ENCODE assay signal across 12 cellular contexts in the genomic region with DNA sequence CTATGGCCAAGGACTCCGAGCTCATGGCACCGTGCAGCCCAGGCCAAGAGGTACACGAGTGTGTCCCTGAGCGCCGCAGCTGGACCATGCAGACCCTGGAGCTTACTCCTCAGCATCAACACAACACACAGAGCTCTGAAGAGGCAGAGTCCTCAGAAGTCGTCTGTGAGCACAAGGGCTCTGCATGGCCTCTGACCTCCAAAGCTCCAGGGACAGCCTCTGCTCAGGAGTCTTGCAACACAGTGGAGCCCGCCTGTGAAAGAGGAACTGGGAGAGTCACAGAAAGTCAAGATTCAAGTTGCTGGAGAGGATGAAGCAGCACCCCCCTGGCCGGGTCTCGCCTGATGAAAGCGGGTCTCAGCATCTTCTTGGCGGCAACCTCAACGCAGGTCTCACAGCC. TPM values are rescaled to one million over a fixed set of nuclear protein-coding genes. Genes with fewer than 3 reads are reported as not detected.
A peak's percentile ranks its signal among the peaks of the same experiment; 100 is the strongest.
DNase-seq lines count a peak whose midpoint lies in the region; ATAC-seq and TF ChIP-seq lines count a peak whose summit lies in the region.
"Had no signal": no experiment of that assay in that cellular context is flagged by ENCODE, and none has a peak within 500 bp of the region (broad histone marks: within the 10 kb centered on the region; RNA-seq: fewer than 3 reads in every experiment).

No MANE protein-coding gene starts in this region.

- H3K4me3 ChIP-seq in adrenal gland (no peak overlapping the region), left lung (peak overlapping the region in 1 of 2 donors; percentile 92)
- H3K4me3 ChIP-seq: neural progenitor cell had no signal

- TF ChIP-seq CTCF in natural killer cell (IDR thresholded peaks at IDR 0.05) = no peak
- no peak for TF ChIP-seq CTCF in adrenal gland (IDR thresholded peaks at IDR 0.05)
- TF ChIP-seq CTCF in left lung (IDR thresholded peaks at IDR 0.05) = no peak
- TF ChIP-seq CTCF in progenitor cell of endocrine pancreas (IDR thresholded peaks at IDR 0.05; ENCODE audit: unreplicated experiment) = no peak

- no peaks in the 10 kb centered on the region for H3K27me3 Mint-ChIP-seq in natural killer cell treated with Interleukin-12 subunit alpha and Interleukin-12 subunit beta and Interleukin-15 and Interleukin-18, amount 100 ng/mL, for 72 hours
- H3K27me3 Mint-ChIP-seq in natural killer cell (ENCODE audit: low read depth in 2 of 2) (no peaks in the 10 kb centered on the region), progenitor cell of endocrine pancreas (peaks cover 9% of the 10 kb centered on the region)

- H3K36me3 Mint-ChIP-seq in natural killer cell treated with Interleukin-12 subunit alpha and Interleukin-12 subunit beta and Interleukin-15 and Interleukin-18, amount 100 ng/mL, for 72 hours = no peaks in the 10 kb centered on the region
- H3K36me3 Mint-ChIP-seq in natural killer cell = no peaks in the 10 kb centered on the region
- H3K36me3 Mint-ChIP-seq in progenitor cell of endocrine pancreas (ENCODE audit: insufficient read depth) = peaks cover 2% of the 10 kb centered on the region

- H3K36me3 ChIP-seq in adrenal gland (replicated peaks in 1 of 2) (peaks cover 0 to 20% of the 10 kb centered on the region in 2 donors), left lung (peaks cover 0 to 50% of the 10 kb centered on the region in 2 donors)
- H3K36me3 ChIP-seq: neural progenitor cell had no signal

- H3K27ac Mint-ChIP-seq in natural killer cell treated with Interleukin-12 subunit alpha and Interleukin-12 subunit beta and Interleukin-15 and Interleukin-18, amount 100 ng/mL, for 72 hours = no peak overlapping the region
- no peak overlapping the region for H3K27ac Mint-ChIP-seq in natural killer cell
- H3K27ac Mint-ChIP-seq in progenitor cell of endocrine pancreas = no peak overlapping the region
- H3K27ac Mint-ChIP-seq: neural progenitor cell had no signal

- H3K27me3 ChIP-seq in adrenal gland (no peaks in the 10 kb centered on the region), left lung (no peaks in the 10 kb centered on the region)

- H3K9me3 ChIP-seq in adrenal gland (replicated peaks in 1 of 3) = no peaks in the 10 kb centered on the region
- H3K9me3 ChIP-seq in left lung = no peaks in the 10 kb centered on the region

- no peaks in the 10 kb centered on the region for H3K9me3 Mint-ChIP-seq in natural killer cell treated with Interleukin-12 subunit alpha and Interleukin-12 subunit beta and Interleukin-15 and Interleukin-18, amount 100 ng/mL, for 72 hours
- no peaks in the 10 kb centered on the region for H3K9me3 Mint-ChIP-seq in natural killer cell
- H3K9me3 Mint-ChIP-seq in progenitor cell of endocrine pancreas (ENCODE audit: low read depth) = no peaks in the 10 kb centered on the region

- WGBS in adrenal gland, 4 donors = 70 to 80% (median 79%) methylated on average over 12 of the region's 12 CpGs

- ATAC-seq in natural killer cell treated with Interleukin-12 subunit alpha and Interleukin-12 subunit beta and Interleukin-15 and Interleukin-18, amount 100 ng/mL, for 72 hours = no peak
- ATAC-seq in natural killer cell (no peak), left lung (no peak), GM19463 (IDR thresholded peaks at IDR 0.05; ENCODE audit: unreplicated experiment) (no peak), HG03159 (IDR thresholded peaks at IDR 0.05; ENCODE audit: unreplicated experiment) (no peak), HG02759 (IDR thresholded peaks at IDR 0.05; ENCODE audit: unreplicated experiment) (no peak)
- ATAC-seq: PC-3 had no signal

- H3K27ac ChIP-seq in adrenal gland = no peak overlapping the region
- peak overlapping the region in 1 of 2 donors; percentile 53 for H3K27ac ChIP-seq in left lung
- H3K27ac ChIP-seq: neural progenitor cell had no signal

- DNase-seq in natural killer cell treated with Interleukin-12 subunit alpha and Interleukin-12 subunit beta and Interleukin-15 and Interleukin-18, amount 100 ng/mL, for 72 hours (ENCODE audit: low spot score) = peak; percentile 52
- DNase-seq in natural killer cell (no peak), adrenal gland (peak in 6 of 7 donors; percentile 38 to 73 (median 62)), left lung (peak; percentile 79 to 83), progenitor cell of endocrine pancreas (ENCODE audit: low spot score, unreplicated experiment) (no peak)
- DNase-seq: activated T-cell treated with anti-CD3 and anti-CD28 coated beads, Interleukin-2, amount 50 U/mL, for 1 hour; NCI-H187 treated with DMSO at 0.1 percent for 48 hours; PC-3 had no signal

- intact Hi-C loops in natural killer cell (cut with micrococcal nuclease) = no loop called here
- intact Hi-C loops in adrenal gland (cut with DNase I) = no loop called here
- intact Hi-C loops in left lung (cut with DNase I) = no loop called here

- peaks cover 25 to 41% of the 10 kb centered on the region in 2 donors for H3K4me1 Mint-ChIP-seq in natural killer cell treated with Interleukin-12 subunit alpha and Interleukin-12 subunit beta and Interleukin-15 and Interleukin-18, amount 100 ng/mL, for 72 hours (ENCODE audit: low read depth in 2 of 2)
- H3K4me1 Mint-ChIP-seq in natural killer cell (peaks cover 28 to 58% of the 10 kb centered on the region in 2 donors), progenitor cell of endocrine pancreas (ENCODE audit: low read depth) (peaks cover 15% of the 10 kb centered on the region)

- TF ChIP-seq POLR2A in adrenal gland (IDR thresholded peaks at IDR 0.05) = no peak

- no peak overlapping the region for H3K4me3 Mint-ChIP-seq in natural killer cell treated with Interleukin-12 subunit alpha and Interleukin-12 subunit beta and Interleukin-15 and Interleukin-18, amount 100 ng/mL, for 72 hours
- H3K4me3 Mint-ChIP-seq in natural killer cell = no peak overlapping the region
- no peak overlapping the region for H3K4me3 Mint-ChIP-seq in progenitor cell of endocrine pancreas (ENCODE audit: low read depth)

- peaks cover 15 to 32% of the 10 kb centered on the region in 2 donors for H3K4me1 ChIP-seq in adrenal gland (replicated peaks in 1 of 2)
- peaks cover 11 to 48% of the 10 kb centered on the region in 2 donors for H3K4me1 ChIP-seq in left lung

RNA-seq across cellular contexts. Expression of gene LRPAP1, which starts 2.9 kb away (rescaled TPM):
- 100 to 1,000 TPM; 101 to 118 TPM for total RNA-seq in natural killer cell treated with Interleukin-12 subunit alpha and Interleukin-12 subunit beta and Interleukin-15 and Interleukin-18, amount 100 ng/mL, for 72 hours
- 10 to 100 TPM; 85.4 to 93.4 (median 87.3) TPM for total RNA-seq in natural killer cell
- 100 to 1,000 TPM; 169 to 309 (median 193) TPM for total RNA-seq in adrenal gland
- 10 to 100 TPM; 32.9 to 79.6 (median 40.4) TPM for polyA plus RNA-seq in adrenal gland
- 100 to 1,000 TPM; 192 to 218 TPM for total RNA-seq in left lung
- total RNA-seq in progenitor cell of endocrine pancreas = 125 and 134 TPM in 2 replicates

Comparison
In these comparisons a context has a peak if more than half of its experiments do, and no peak if none do; other contexts are left out.
1. DNase-seq: peak in natural killer cell treated with Interleukin-12 subunit alpha and Interleukin-12 subunit beta and Interleukin-15 and Interleukin-18, amount 100 ng/mL, for 72 hours (single experiment), adrenal gland (6 of 7) and left lung (2 of 2); none in natural killer cell (single experiment) and progenitor cell of endocrine pancreas (single experiment).